Comparison of ENCODE assay signal across 9 cellular contexts in genomic region chr16:56682703-56683397, GRCh38. TPM values are rescaled to one million over a fixed set of nuclear protein-coding genes. Genes with fewer than 3 reads are reported as not detected.
DNase-seq lines count a peak whose midpoint lies in the region; TF ChIP-seq lines count a peak whose summit lies in the region.
"Had no signal": no experiment of that assay in that cellular context is flagged by ENCODE, and none has a peak within 500 bp of the region (broad histone marks: within the 10 kb centered on the region; RNA-seq: fewer than 3 reads in every experiment).

No MANE protein-coding gene starts in this region.

- no peak for DNase-seq in T-helper 1 cell
- no peak for DNase-seq in neural progenitor cell (ENCODE audit: low spot score)
- no peak for DNase-seq in ureter (ENCODE audit: low spot score)
- DNase-seq in stimulated activated CD4-positive, alpha-beta T cell treated with anti-CD3 and anti-CD28 coated beads, Interleukin-4, amount 100 ng/mL, for 4 hours: no peak
- no peak for DNase-seq in NCI-H446 treated with DMSO at 0.1 percent for 48 hours (lab: John Stamatoyannopoulos, UW)

- no peaks in the 10 kb centered on the region for H3K79me2 ChIP-seq in OCI-LY1 (ENCODE audit: insufficient read depth, low read length)
- no peaks in the 10 kb centered on the region for H3K79me2 ChIP-seq in neural progenitor cell (ENCODE audit: low read depth)

- H3K27me3 ChIP-seq in OCI-LY1 (ENCODE audit: insufficient read depth, low read length): no peaks in the 10 kb centered on the region; the same call in 1 of the 2 replicates
- peaks cover 43% of the 10 kb centered on the region for H3K27me3 ChIP-seq in ectodermal cell (ENCODE audit: control insufficient read depth, insufficient read depth, low read length, poor library complexity, severe bottlenecking)
- H3K27me3 ChIP-seq in neural progenitor cell: peaks cover 68% of the 10 kb centered on the region

- H3K27ac ChIP-seq in OCI-LY1 (ENCODE audit: low read depth, low read length, poor library complexity, severe bottlenecking): no peak overlapping the region
- H3K27ac ChIP-seq in ectodermal cell (ENCODE audit: insufficient read depth, low read depth, low read length, poor library complexity, severe bottlenecking): no peak overlapping the region
- no peak overlapping the region for H3K27ac ChIP-seq in neural progenitor cell

- no peaks in the 10 kb centered on the region for H4K20me1 ChIP-seq in OCI-LY1 (ENCODE audit: insufficient read depth, low read length)
- no peaks in the 10 kb centered on the region for H4K20me1 ChIP-seq in neural progenitor cell (ENCODE audit: low read depth)

- H2AFZ ChIP-seq in OCI-LY1 (ENCODE audit: low read length) (peak overlapping the region; percentile 65), neural progenitor cell (replicated peaks) (peak overlapping the region; percentile 90)

- peaks cover 12% of the 10 kb centered on the region for H3K4me1 ChIP-seq in OCI-LY1 (ENCODE audit: insufficient read depth, low read length, severe bottlenecking)
- H3K4me1 ChIP-seq in ectodermal cell (ENCODE audit: control insufficient read depth, insufficient read depth, low read length): peaks cover 6% of the 10 kb centered on the region
- peaks cover 5% of the 10 kb centered on the region for H3K4me1 ChIP-seq in neural progenitor cell

- no peaks in the 10 kb centered on the region for H3K36me3 ChIP-seq in OCI-LY1 (ENCODE audit: insufficient read depth, low read length)
- no peaks in the 10 kb centered on the region for H3K36me3 ChIP-seq in ectodermal cell (ENCODE audit: control insufficient read depth, insufficient read depth, low read length)
- no peaks in the 10 kb centered on the region for H3K36me3 ChIP-seq in neural progenitor cell

- H3F3A ChIP-seq in OCI-LY1 (ENCODE audit: insufficient read depth, low read length): no peaks in the 10 kb centered on the region
- peaks cover 5% of the 10 kb centered on the region for H3F3A ChIP-seq in neural progenitor cell (ENCODE audit: low read depth)

- H3K4me2 ChIP-seq in OCI-LY1 (ENCODE audit: low read length) (peak overlapping the region; percentile 84), neural progenitor cell (peak overlapping the region; percentile 93)

- TF ChIP-seq CTCF in OCI-LY1 (IDR thresholded peaks at IDR 0.05; ENCODE audit: low read length): no peak
- no peak for TF ChIP-seq CTCF in neural progenitor cell (IDR thresholded peaks at IDR 0.05)

- peak overlapping the region; percentile 97 for H3K4me3 Mint-ChIP-seq in T-helper 1 cell treated with Interleukin-12 subunit alpha and Interleukin-12 subunit beta and Interleukin-4 antibody, amounts not matched to agents 30 μg/mL and 1 μg/mL, for 36 hours
- peak overlapping the region; percentile 89 for H3K4me3 Mint-ChIP-seq in neural progenitor cell

- H3K36me3 Mint-ChIP-seq in T-helper 1 cell treated with Interleukin-12 subunit alpha and Interleukin-12 subunit beta and Interleukin-4 antibody, amounts not matched to agents 30 μg/mL and 1 μg/mL, for 36 hours (ENCODE audit: low read depth): peaks cover 18% of the 10 kb centered on the region
- peaks cover 3% of the 10 kb centered on the region for H3K36me3 Mint-ChIP-seq in neural progenitor cell

- 27 to 31% methylated on average over 8 of the region's 8 CpGs for WGBS in ectodermal cell, 2 experiments

- H3K9ac ChIP-seq in OCI-LY1 (ENCODE audit: low read length): peak overlapping the region; percentile 74
- H3K9ac ChIP-seq in neural progenitor cell: no peak overlapping the region

- peaks cover 2% of the 10 kb centered on the region for H3K9me3 Mint-ChIP-seq in T-helper 1 cell treated with Interleukin-12 subunit alpha and Interleukin-12 subunit beta and Interleukin-4 antibody, amounts not matched to agents 30 μg/mL and 1 μg/mL, for 36 hours
- H3K9me3 Mint-ChIP-seq in neural progenitor cell: peaks cover 10% of the 10 kb centered on the region

- peak overlapping the region; percentile 68 for H3K4me3 ChIP-seq in OCI-LY1 (ENCODE audit: low read depth, low read length, poor library complexity, severe bottlenecking)
- H3K4me3 ChIP-seq in ectodermal cell (ENCODE audit: insufficient read depth, low read depth, low read length): peak overlapping the region; percentile 51
- peak overlapping the region; percentile 58 for H3K4me3 ChIP-seq in neural progenitor cell

- peaks cover 25% of the 10 kb centered on the region for H3K4me1 Mint-ChIP-seq in T-helper 1 cell treated with Interleukin-12 subunit alpha and Interleukin-12 subunit beta and Interleukin-4 antibody, amounts not matched to agents 30 μg/mL and 1 μg/mL, for 36 hours (ENCODE audit: low read depth)
- H3K4me1 Mint-ChIP-seq in neural progenitor cell: peaks cover 22% of the 10 kb centered on the region

- no peaks in the 10 kb centered on the region for H3K9me2 ChIP-seq in OCI-LY1 (ENCODE audit: low read depth, low read length)

- no peaks in the 10 kb centered on the region for H3K9me3 ChIP-seq in OCI-LY1 (ENCODE audit: low read length)
- no peaks in the 10 kb centered on the region for H3K9me3 ChIP-seq in ectodermal cell (ENCODE audit: control insufficient read depth, low read length)
- no peaks in the 10 kb centered on the region for H3K9me3 ChIP-seq in neural progenitor cell (ENCODE audit: low read depth)

- peak overlapping the region; percentile 88 for H3K27ac Mint-ChIP-seq in T-helper 1 cell treated with Interleukin-12 subunit alpha and Interleukin-12 subunit beta and Interleukin-4 antibody, amounts not matched to agents 30 μg/mL and 1 μg/mL, for 36 hours
- H3K27ac Mint-ChIP-seq in neural progenitor cell: no peak overlapping the region

- H3K27me3 Mint-ChIP-seq in T-helper 1 cell treated with Interleukin-12 subunit alpha and Interleukin-12 subunit beta and Interleukin-4 antibody, amounts not matched to agents 30 μg/mL and 1 μg/mL, for 36 hours (ENCODE audit: low read depth): peaks cover 3% of the 10 kb centered on the region
- H3K27me3 Mint-ChIP-seq in neural progenitor cell (ENCODE audit: insufficient read depth, low read depth): peaks cover 12% of the 10 kb centered on the region

RNA-seq across cellular contexts. Expression of gene MT1X, which starts 0.6 kb away (rescaled TPM):
- polyA plus RNA-seq in ectodermal cell (2013, experiment 1 of 4): 13.8 TPM
- polyA plus RNA-seq in ectodermal cell (2013, experiment 2 of 4): 20.6 TPM
- polyA plus RNA-seq in ectodermal cell (2013, experiment 3 of 4): 26.8 TPM
- 23.8 TPM for polyA plus RNA-seq in ectodermal cell (2013, experiment 4 of 4)
- 4.4 TPM in 1 of 2 replicates, not detected in the other for total RNA-seq in neural progenitor cell (ENCODE audit: low replicate concordance)
- 110 TPM for total RNA-seq in ureter

RNA-seq across cellular contexts. Expression of gene MT1H, which starts 13.2 kb away (rescaled TPM):
- polyA plus RNA-seq in ectodermal cell (2013, experiment 1 of 4): not detected
- not detected for polyA plus RNA-seq in ectodermal cell (2013, experiment 2 of 4)
- polyA plus RNA-seq in ectodermal cell (2013, experiment 3 of 4): 1.0 TPM
- 1.9 TPM for polyA plus RNA-seq in ectodermal cell (2013, experiment 4 of 4)
- total RNA-seq in neural progenitor cell (ENCODE audit: low replicate concordance) (not detected in 2 replicates), ureter (not detected)
- total RNA-seq: Daoy had no signal

RNA-seq across cellular contexts. Expression of gene MT1G, which starts 15.0 kb away (rescaled TPM):
- 2.4 TPM for polyA plus RNA-seq in ectodermal cell (2013, experiment 1 of 4)
- not detected for polyA plus RNA-seq in ectodermal cell (2013, experiment 2 of 4)
- 1.7 TPM for polyA plus RNA-seq in ectodermal cell (2013, experiment 3 of 4)
- polyA plus RNA-seq in ectodermal cell (2013, experiment 4 of 4): 1.9 TPM
- 2.6 TPM in 1 of 2 replicates, not detected in the other for total RNA-seq in neural progenitor cell (ENCODE audit: low replicate concordance)
- total RNA-seq in ureter: 2.9 TPM

RNA-seq across cellular contexts. Expression of gene MT1F, which starts 25.1 kb away (rescaled TPM):
- polyA plus RNA-seq in ectodermal cell (2013, experiment 1 of 4): 6.8 TPM
- 6.1 TPM for polyA plus RNA-seq in ectodermal cell (2013, experiment 2 of 4)
- 10.2 TPM for polyA plus RNA-seq in ectodermal cell (2013, experiment 3 of 4)
- polyA plus RNA-seq in ectodermal cell (2013, experiment 4 of 4): 11.5 TPM
- total RNA-seq in neural progenitor cell (ENCODE audit: low replicate concordance): 1.1 TPM in 1 of 2 replicates, not detected in the other
- 8.7 TPM for total RNA-seq in ureter

RNA-seq across cellular contexts. Expression of gene MT1B, which starts 31.2 kb away (rescaled TPM):
- not detected for polyA plus RNA-seq in ectodermal cell (2013, experiment 1 of 4)
- not detected for polyA plus RNA-seq in ectodermal cell (2013, experiment 2 of 4)
- not detected for polyA plus RNA-seq in ectodermal cell (2013, experiment 3 of 4)
- polyA plus RNA-seq in ectodermal cell (2013, experiment 4 of 4): not detected
- total RNA-seq in neural progenitor cell (ENCODE audit: low replicate concordance) (not detected in 2 replicates), ureter (not detected)
- total RNA-seq: Daoy had no signal

Comparison
In these comparisons a context has a peak if more than half of its experiments do, and no peak if none do; other contexts are left out.
1. RNA of gene MT1X, which starts 0.6 kb away (total RNA-seq): 110 TPM in ureter (single experiment); 4.4 TPM in neural progenitor cell; every median in the first group is over 10 times any median in the second.
2. Peak in every context shown above with its lines, with median percentiles within 50 percentile points of each other: H3K4me3 ChIP-seq.